8 cellular contexts compared by ENCODE assay signal in genomic region chr21:30072496-30072895, GRCh38.
DNase-seq lines count a peak whose midpoint lies in the region; ATAC-seq and TF ChIP-seq lines count a peak whose summit lies in the region.

No MANE protein-coding gene starts in this region.

- H3K4me3 Mint-ChIP-seq in MCF 10A (ENCODE audit: unreplicated experiment) = no peak overlapping the region
- H3K4me3 Mint-ChIP-seq in mesothelial cell of epicardium = no peak overlapping the region

- no peak overlapping the region for H3K4me3 ChIP-seq in GM12865 (ENCODE audit: low read depth, low read length)

- POLR2A ChIA-PET in MCF 10A (lab: Yijun Ruan, JAX) = interaction anchor here (1.0 to 1.6 kb wide), 2 partner anchors 29 to 74 kb away, joined by 3 to 5 read pairs; no protein-coding TSS in a partner anchor

- H3K27me3 Mint-ChIP-seq in MCF 10A (ENCODE audit: insufficient read depth, unreplicated experiment) (no peaks in the 10 kb centered on the region), mesothelial cell of epicardium (ENCODE audit: low read depth) (peaks cover 27% of the 10 kb centered on the region)

- ATAC-seq in HG02642 (IDR thresholded peaks at IDR 0.05; ENCODE audit: poor library complexity, unreplicated experiment) = no peak

- H3K4me1 Mint-ChIP-seq in MCF 10A (ENCODE audit: insufficient read depth, unreplicated experiment) = peaks cover 11% of the 10 kb centered on the region
- H3K4me1 Mint-ChIP-seq in mesothelial cell of epicardium = no peaks in the 10 kb centered on the region

- DNase-seq in GM12865 (ENCODE audit: low read depth) = peak; percentile 7
- peak; percentile 37 for DNase-seq in NAMALWA (ENCODE audit: low spot score)
- DNase-seq in MCF 10A (ENCODE audit: unreplicated experiment) = peak; percentile 73
- DNase-seq in mesothelial cell of epicardium (ENCODE audit: low spot score in 2 of 2, unreplicated experiment in 2 of 2) = no peak
- DNase-seq in NCI-H2196 treated with DMSO at 0.1 percent for 48 hours (lab: John Stamatoyannopoulos, UW; ENCODE audit: unreplicated experiment) = no peak
- no peak for DNase-seq in stimulated activated naive CD4-positive, alpha-beta T cell treated with Interleukin-2 at 50 U/mL for 16 hours (lab: John Stamatoyannopoulos, UW)
- DNase-seq in cerebellar nuclear complex (lab: John Stamatoyannopoulos, UW) = no peak

- H3K27ac Mint-ChIP-seq in MCF 10A (ENCODE audit: low read depth, unreplicated experiment) = no peak overlapping the region
- no peak overlapping the region for H3K27ac Mint-ChIP-seq in mesothelial cell of epicardium

- TF ChIP-seq CTCF in GM12865 (IDR thresholded peaks at IDR 0.05; ENCODE audit: insufficient read depth, low read depth, low read length, missing control alignments) (no peak), MCF 10A (IDR thresholded peaks at IDR 0.05; ENCODE audit: unreplicated experiment) (peak; percentile 58), mesothelial cell of epicardium (IDR thresholded peaks at IDR 0.05; ENCODE audit: unreplicated experiment) (peak; percentile 15)

- H3K36me3 Mint-ChIP-seq in MCF 10A (ENCODE audit: insufficient read depth, unreplicated experiment) = no peaks in the 10 kb centered on the region
- H3K36me3 Mint-ChIP-seq in mesothelial cell of epicardium = no peaks in the 10 kb centered on the region

- peaks cover 9% of the 10 kb centered on the region for H3K9me3 Mint-ChIP-seq in MCF 10A (ENCODE audit: unreplicated experiment)
- H3K9me3 Mint-ChIP-seq in mesothelial cell of epicardium = peaks cover 23% of the 10 kb centered on the region

- BruUV-seq in MCF 10A (replicated peaks; lab: Mats Ljungman, UMichigan) = no TSS peak

- CTCF ChIA-PET in MCF 10A (lab: Yijun Ruan, JAX) = interaction anchor here (0.6 to 4.2 kb wide), 13 partner anchors 9 to 1200 kb away, joined by 3 to 59 read pairs (median 4); no protein-coding TSS in a partner anchor

- intact Hi-C loops in MCF 10A (cut with micrococcal nuclease) = loop anchor here (1.0 kb wide), 2 partner anchors 28 to 122 kb away; no protein-coding TSS in a partner anchor

Comparison
In these comparisons a context has a peak if more than half of its experiments do, and no peak if none do; other contexts are left out.
1. DNase-seq: peak in GM12865 (single experiment), NAMALWA (single experiment) and MCF 10A (single experiment); none in mesothelial cell of epicardium (0 of 2), NCI-H2196 treated with DMSO at 0.1 percent for 48 hours (single experiment), stimulated activated naive CD4-positive, alpha-beta T cell treated with Interleukin-2 at 50 U/mL for 16 hours (single experiment) and cerebellar nuclear complex (0 of 2).